Comparison of ENCODE assay signal across 16 cellular contexts in genomic region chr2:75237296-75237695, GRCh38. TPM values are rescaled to one million over a fixed set of nuclear protein-coding genes. Genes with fewer than 3 reads are reported as not detected.
DNase-seq lines count a peak whose midpoint lies in the region; ATAC-seq and TF ChIP-seq lines count a peak whose summit lies in the region.
"Had no signal": no experiment of that assay in that cellular context is flagged by ENCODE, and none has a peak within 500 bp of the region (broad histone marks: within the 10 kb centered on the region; RNA-seq: fewer than 3 reads in every experiment).

No MANE protein-coding gene starts in this region.

- H3K9ac ChIP-seq in IMR-90 (ENCODE audit: low read depth, low read length) (no peak overlapping the region), fibroblast of lung (ENCODE audit: insufficient read depth, low read length) (no peak overlapping the region)
- H3K9ac ChIP-seq: BLaER1 had no signal

- H4K20me1 ChIP-seq in IMR-90 (ENCODE audit: insufficient read depth, low read length) (no peaks in the 10 kb centered on the region), fibroblast of lung (ENCODE audit: control insufficient read depth, extremely low read depth, insufficient read depth, low read length) (no peaks in the 10 kb centered on the region), osteoblast (ENCODE audit: insufficient read depth, low read length) (no peaks in the 10 kb centered on the region)
- H4K20me1 ChIP-seq: BLaER1 had no signal

- H3K36me3 ChIP-seq in IMR-90 (ENCODE audit: control insufficient read depth, insufficient read depth, low read length) (no peaks in the 10 kb centered on the region), fibroblast of lung (ENCODE audit: control insufficient read depth, insufficient read depth, low read length) (no peaks in the 10 kb centered on the region), osteoblast (ENCODE audit: insufficient read depth, low read length) (no peaks in the 10 kb centered on the region)
- H3K36me3 ChIP-seq: BLaER1 had no signal

- H3K79me1 ChIP-seq in IMR-90 (ENCODE audit: low read depth in 1 of 2, low read length in 2 of 2), result peaks cover 7 to 17% of the 10 kb centered on the region in 2 experiments; a peak in 3 of 4 replicates

- H2AFZ ChIP-seq in IMR-90 (replicated peaks; ENCODE audit: low read length, poor library complexity), result no peak overlapping the region
- H2AFZ ChIP-seq in fibroblast of lung (ENCODE audit: low read length), result peak overlapping the region; percentile 18
- H2AFZ ChIP-seq in osteoblast (ENCODE audit: low read length), result peak overlapping the region; percentile 24

- in situ Hi-C loops in IMR-90 (cut with MboI; ENCODE audit: low sequenced_read_pairs) (no loop called here), ACHN (cut with HindIII; ENCODE audit: low pct_ligation_motif_present, low pct_unique_long_range_greater_than_20kb, low sequenced_read_pairs) (no loop called here)

- H4K91ac ChIP-seq in IMR-90 (ENCODE audit: insufficient read depth, low read depth, low read length), result peak overlapping the region; percentile 88

- no peak overlapping the region for H3K23ac ChIP-seq in IMR-90 (ENCODE audit: low read depth, low read length)

- DNase-seq in IMR-90, result no peak
- DNase-seq in fibroblast of lung (ENCODE audit: low read depth in 2 of 2), result no peak
- DNase-seq in osteoblast (ENCODE audit: insufficient read length, low spot score, missing footprints), result no peak
- DNase-seq in central memory CD4-positive, alpha-beta T cell, result no peak
- no peak for DNase-seq in cerebellum (ENCODE audit: low spot score)
- no peak for DNase-seq in ACHN
- DNase-seq: DMS153, DMS79, GDM1, GOT3, H9 had no signal

- peak overlapping the region; percentile 93 for H4K5ac ChIP-seq in IMR-90 (ENCODE audit: low read depth, low read length)

- no peaks in the 10 kb centered on the region for H3K79me2 ChIP-seq in fibroblast of lung (ENCODE audit: control insufficient read depth, insufficient read depth, low read length)
- H3K79me2 ChIP-seq in osteoblast (ENCODE audit: insufficient read depth, low read length), result no peaks in the 10 kb centered on the region

- H3K27me3 ChIP-seq in IMR-90 (ENCODE audit: control insufficient read depth, insufficient read depth, low read length), result no peaks in the 10 kb centered on the region
- H3K27me3 ChIP-seq in fibroblast of lung (ENCODE audit: control insufficient read depth, insufficient read depth, low read length), result no peaks in the 10 kb centered on the region
- no peaks in the 10 kb centered on the region for H3K27me3 ChIP-seq in osteoblast (ENCODE audit: insufficient read depth, low read length)
- H3K27me3 ChIP-seq: BLaER1 had no signal

- no TSS peak for BruUV-seq in IMR-90 (replicated peaks; lab: Mats Ljungman, UMichigan)

- H2BK20ac ChIP-seq in IMR-90 (ENCODE audit: low read depth, low read length), result peak overlapping the region; percentile 99

- H2BK120ac ChIP-seq in IMR-90 (ENCODE audit: low read depth, low read length), result peak overlapping the region; percentile 96

- peak overlapping the region; percentile 99 for H2BK5ac ChIP-seq in IMR-90 (ENCODE audit: low read depth, low read length, poor library complexity, severe bottlenecking)

- peak overlapping the region; percentile 26 for H3K14ac ChIP-seq in IMR-90 (replicated peaks; ENCODE audit: low read depth, low read length)

- TF ChIP-seq CTCF in IMR-90 (conservative IDR thresholded peaks at IDR 0.05; ENCODE audit: low read depth, low read length) (no peak), fibroblast of lung (conservative IDR thresholded peaks at IDR 0.05 in 1 of 2, IDR thresholded peaks at IDR 0.05 in 1 of 2; ENCODE audit: low read depth in 1 of 2, low read length in 2 of 2) (no peak), osteoblast (IDR thresholded peaks at IDR 0.05; ENCODE audit: extremely low read depth, low read depth, low read length) (no peak)

- dilution Hi-C loops in IMR-90 (cut with HindIII; ENCODE audit: low sequenced_read_pairs, unreplicated experiment), result no loop called here

- POLR2A ChIA-PET in IMR-90 (lab: Charles Lee; ENCODE audit: unreplicated experiment), result no interaction called here

- H3K9me3 ChIP-seq in IMR-90 (ENCODE audit: control insufficient read depth, insufficient read depth, low read length) (peaks cover 6% of the 10 kb centered on the region), fibroblast of lung (ENCODE audit: control insufficient read depth, insufficient read depth, low read depth, low read length) (no peaks in the 10 kb centered on the region), osteoblast (ENCODE audit: low read depth, low read length) (no peaks in the 10 kb centered on the region)

- intact Hi-C loops in IMR-90 (cut with micrococcal nuclease), result loop anchor here (5.0 kb wide), 1 partner anchor 170 kb away; no protein-coding TSS in a partner anchor

- H2AK5ac ChIP-seq in IMR-90 (ENCODE audit: low read depth, low read length), result peak overlapping the region; percentile 88; the same call in 1 of the 2 replicates

- H3K4me3 ChIP-seq in IMR-90 (ENCODE audit: insufficient read depth, low read depth, low read length), result no peak overlapping the region
- no peak overlapping the region for H3K4me3 ChIP-seq in fibroblast of lung (replicated peaks in 1 of 4; ENCODE audit: control extremely low read depth in 1 of 4, insufficient read depth in 1 of 4, low read depth in 3 of 4, low read length in 4 of 4)
- no peak overlapping the region for H3K4me3 ChIP-seq in osteoblast (ENCODE audit: insufficient read depth, low read length)
- H3K4me3 ChIP-seq: BLaER1 had no signal

- CTCF ChIA-PET in IMR-90 (lab: Yijun Ruan, JAX), result interaction anchor here (0.8 kb wide), 1 partner anchor 37 kb away, joined by 4 read pairs; no protein-coding TSS in a partner anchor

- no peak for TF ChIP-seq RAD21 in IMR-90 (IDR thresholded peaks at IDR 0.05; ENCODE audit: low read length)

- H2AK9ac ChIP-seq in IMR-90 (replicated peaks; ENCODE audit: low read depth, low read length, poor library complexity), result no peak overlapping the region

- ATAC-seq in IMR-90 (ENCODE audit: low read depth), result no peak
- ATAC-seq: HepG2 had no signal

- peaks cover 16% of the 10 kb centered on the region for H3K9me1 ChIP-seq in IMR-90 (ENCODE audit: insufficient read depth, low read length)

- no peak for TF ChIP-seq POLR2A in IMR-90 (IDR thresholded peaks at IDR 0.05; ENCODE audit: low read depth, low read length)

- H3K56ac ChIP-seq in IMR-90 (ENCODE audit: extremely low read depth, insufficient read depth, low read length), result no peak overlapping the region; the same call in 1 of the 2 replicates

- H3K4me2 ChIP-seq in IMR-90 (ENCODE audit: low read depth, low read length) (no peak overlapping the region), fibroblast of lung (ENCODE audit: extremely low read depth, insufficient read depth, low read length) (no peak overlapping the region), osteoblast (ENCODE audit: insufficient read depth, low read length) (no peak overlapping the region)
- H3K4me2 ChIP-seq: BLaER1 had no signal

- WGBS in IMR-90 (ENCODE audit: extremely low coverage in 2 of 2, insufficient read length in 1 of 2), 2 experiments, result no CpG with 5 or more reads among the region's 1 CpG

- peak overlapping the region; percentile 69 for H3K4ac ChIP-seq in IMR-90 (ENCODE audit: low read depth, low read length)

- no peak overlapping the region; the same call in 1 of the 2 replicates for H3K27ac ChIP-seq in IMR-90 (ENCODE audit: insufficient read depth, low read length)
- H3K27ac ChIP-seq in fibroblast of lung (ENCODE audit: insufficient read depth, low read length), result no peak overlapping the region
- H3K27ac ChIP-seq in osteoblast (ENCODE audit: low read depth, low read length), result no peak overlapping the region
- H3K27ac ChIP-seq: BLaER1 had no signal

- peak overlapping the region; percentile 83 for H3K18ac ChIP-seq in IMR-90 (ENCODE audit: low read depth, low read length)

- peak overlapping the region; percentile 99 for H2BK15ac ChIP-seq in IMR-90 (ENCODE audit: low read depth, low read length)

- peaks cover 12% of the 10 kb centered on the region for H3K4me1 ChIP-seq in IMR-90 (ENCODE audit: control insufficient read depth, insufficient read depth, low read length)
- H3K4me1 ChIP-seq in fibroblast of lung (ENCODE audit: control insufficient read depth, extremely low read depth, insufficient read depth, low read length), result peaks cover 7% of the 10 kb centered on the region
- peaks cover 15% of the 10 kb centered on the region for H3K4me1 ChIP-seq in osteoblast (ENCODE audit: insufficient read depth, low read length)
- H3K4me1 ChIP-seq: BLaER1 had no signal

- peak overlapping the region; percentile 82 to 88; a peak in 3 of 4 replicates for H4K8ac ChIP-seq in IMR-90 (ENCODE audit: low read depth in 2 of 2, low read length in 2 of 2)

TF ChIP-seq in IMR-90, 13 proteins besides CTCF, POLR2A, EP300 and RAD21 (continues in another document):
- TF ChIP-seq RCOR1 (IDR thresholded peaks at IDR 0.05; ENCODE audit: insufficient replicate concordance, low read length), result no peak
- TF ChIP-seq CHD1 (IDR thresholded peaks at IDR 0.05; ENCODE audit: low read depth, low read length), result no peak
- no peak for TF ChIP-seq MAZ (IDR thresholded peaks at IDR 0.05; ENCODE audit: borderline replicate concordance, low read depth, low read length)
- no peak for TF ChIP-seq MAFK (IDR thresholded peaks at IDR 0.05; ENCODE audit: low read depth, low read length)
- TF ChIP-seq, protein P1, sequence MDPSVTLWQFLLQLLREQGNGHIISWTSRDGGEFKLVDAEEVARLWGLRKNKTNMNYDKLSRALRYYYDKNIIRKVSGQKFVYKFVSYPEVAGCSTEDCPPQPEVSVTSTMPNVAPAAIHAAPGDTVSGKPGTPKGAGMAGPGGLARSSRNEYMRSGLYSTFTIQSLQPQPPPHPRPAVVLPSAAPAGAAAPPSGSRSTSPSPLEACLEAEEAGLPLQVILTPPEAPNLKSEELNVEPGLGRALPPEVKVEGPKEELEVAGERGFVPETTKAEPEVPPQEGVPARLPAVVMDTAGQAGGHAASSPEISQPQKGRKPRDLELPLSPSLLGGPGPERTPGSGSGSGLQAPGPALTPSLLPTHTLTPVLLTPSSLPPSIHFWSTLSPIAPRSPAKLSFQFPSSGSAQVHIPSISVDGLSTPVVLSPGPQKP (IDR thresholded peaks at IDR 0.05; ENCODE audit: borderline replicate concordance, low read depth, low read length), result no peak

RNA-seq across cellular contexts. Expression of gene TACR1, which starts 38.0 kb away (rescaled TPM):
- total RNA-seq in IMR-90 (2012; rRNA removed) (under 0.01 TPM in 2 replicates), fibroblast of lung (0.17 TPM in 1 of 2 replicates, not detected in the other), osteoblast (under 0.01 and 0.29 TPM in 2 replicates), cerebellum (1.00 TPM)
- polyA plus RNA-seq in IMR-90 (2012; rRNA removed) (0.06 and 0.09 TPM in 2 replicates), fibroblast of lung (0.05 and 0.23 TPM in 2 replicates)
- 0.02 TPM in 1 of 2 replicates, not detected in the other for polyA plus RNA-seq in IMR-90 (2012; cell fraction: cytosol; rRNA removed)
- 0.10 and 0.23 TPM in 2 replicates for polyA plus RNA-seq in IMR-90 (2012; cell fraction: nucleus; rRNA removed; ENCODE audit: low replicate concordance)
- 0.23 TPM in 2 replicates for polyA plus RNA-seq in fibroblast of lung (2012)
- 3.4 and 3.7 TPM in 2 replicates for polyA minus RNA-seq in fibroblast of lung (ENCODE audit: low replicate concordance)
- total RNA-seq: CD4-positive, alpha-beta memory T cell; Daoy; HepG2 had no signal
- polyA plus RNA-seq: CD14-positive monocyte, HepG2 had no signal
